In the genomic region with DNA sequence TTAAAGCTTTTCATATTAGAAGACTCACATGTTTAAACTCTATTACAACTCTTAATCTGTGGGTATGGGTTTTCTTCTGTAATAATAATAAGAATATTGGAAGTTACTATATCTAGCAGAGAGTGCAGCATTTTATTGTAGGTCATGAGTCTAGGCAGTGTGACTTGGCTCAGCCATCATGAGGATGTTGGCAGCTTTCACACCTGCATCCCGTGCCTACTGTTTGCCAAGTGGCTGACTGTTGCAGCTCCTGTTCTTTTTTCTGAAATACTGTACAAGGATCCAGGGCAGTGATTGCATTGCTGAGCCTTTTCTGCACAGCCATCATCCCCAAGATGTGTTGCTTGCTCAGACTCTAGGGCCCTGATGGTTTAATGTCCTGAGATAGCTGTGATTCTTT, we compare ENCODE assay signal across 36 cellular contexts. TPM values are rescaled to one million over a fixed set of nuclear protein-coding genes. Genes with fewer than 3 reads are reported as not detected.
"Had no signal": no experiment of that assay in that cellular context is flagged by ENCODE, and none has a peak within 500 bp of the region (broad histone marks: within the 10 kb centered on the region; RNA-seq: fewer than 3 reads in every experiment).

No MANE protein-coding gene starts in this region.

- H3K4me2 ChIP-seq: KMS-11 had no signal

- H3K27me3 ChIP-seq: brain microvascular endothelial cell, cardiac muscle cell had no signal

- H3K9ac ChIP-seq: KMS-11 had no signal

- H3K27ac ChIP-seq: brain microvascular endothelial cell, cardiac muscle cell, KMS-11, VCaP had no signal

- DNase-seq: activated B cell treated with CpG ODN at 0.5 μM for 24 hours; activated CD4-positive, alpha-beta memory T cell treated with anti-CD3 and anti-CD28 coated beads, Interleukin-2, amount 10 ng/mL, durations not matched to agents 7 days and 5 days; activated CD4-positive, alpha-beta T cell treated with anti-CD3 and anti-CD28 coated beads for 4 hours; activated CD4-positive, CD25-positive, alpha-beta regulatory T cell treated with anti-CD3 and anti-CD28 coated beads, Interleukin-2, amount 50 U/mL, for 72 hours; activated CD8-positive, alpha-beta memory T cell treated with anti-CD3 and anti-CD28 coated beads for 24 hours; activated CD8-positive, alpha-beta memory T cell treated with anti-CD3 and anti-CD28 coated beads, Interleukin-2, amount 10 ng/mL, durations not matched to agents 7 days and 5 days; activated CD8-positive, alpha-beta memory T cell treated with anti-CD3 and anti-CD28 coated beads, Interleukin-2, amount 50 U/mL, for 48 hours; activated effector memory CD4-positive, alpha-beta T cell treated with anti-CD3 and anti-CD28 coated beads, Interleukin-2, amount 50 U/mL, for 16 hours; activated naive CD4-positive, alpha-beta T cell; activated naive CD4-positive, alpha-beta T cell treated with anti-CD3 and anti-CD28 coated beads, Interleukin-2, amount 50 U/mL, for 16 hours; activated naive CD8-positive, alpha-beta T cell treated with anti-CD3 and anti-CD28 coated beads for 36 hours; activated T-cell treated with anti-CD3 and anti-CD28 coated beads, Interleukin-2, amount 50 U/mL, for 1 hour; activated T-cell treated with anti-CD3 and anti-CD28 coated beads, Interleukin-2, amount 50 U/mL, for 72 hours; amniotic stem cell; aorta; brain microvascular endothelial cell; cerebellar nuclear complex; NCI-H1105; NCI-H1417 treated with DMSO at 0.1 percent for 48 hours; NCI-H187 treated with DMSO at 0.1 percent for 48 hours; NCI-H2081; NCI-H2171 treated with DMSO at 0.1 percent for 48 hours; NCI-H2227 treated with DMSO at 0.1 percent for 48 hours; NCI-H446; NCI-H524; NCI-H69; SIG-M5; SW 1271; T-helper 1 cell; T-helper 2 cell; T-helper 9 cell had no signal

- H3K36me3 ChIP-seq: brain microvascular endothelial cell, cardiac muscle cell had no signal

- H3K4me3 ChIP-seq: cardiac muscle cell had no signal

RNA-seq across cellular contexts. Expression of a gene that starts 47.4 kb away (rescaled TPM):
- total RNA-seq: activated B cell treated with CpG ODN at 0.5 μM for 24 hours; activated CD4-positive, alpha-beta memory T cell treated with anti-CD3 and anti-CD28 coated beads, Interleukin-2, amount 10 ng/mL, durations not matched to agents 7 days and 5 days; activated CD8-positive, alpha-beta memory T cell treated with anti-CD3 and anti-CD28 coated beads, Interleukin-2, amount 10 ng/mL, durations not matched to agents 7 days and 5 days; activated naive CD8-positive, alpha-beta T cell treated with anti-CD3 and anti-CD28 coated beads for 36 hours; MCF 10A; SK-MEL-5 had no signal
